23 cellular contexts compared by ENCODE assay signal in genomic region chr2:15823459-15824396, GRCh38.
"Had no signal": no experiment of that assay in that cellular context is flagged by ENCODE, and none has a peak within 500 bp of the region (broad histone marks: within the 10 kb centered on the region; RNA-seq: fewer than 3 reads in every experiment).

No MANE protein-coding gene starts in this region.

- H3K27ac ChIP-seq: coronary artery, dorsolateral prefrontal cortex, esophagus muscularis mucosa, gastrocnemius medialis, heart right ventricle, left lung, lower lobe of right lung had no signal

- H3K9me3 ChIP-seq: esophagus muscularis mucosa, gastrocnemius medialis, heart right ventricle, left lung, lower lobe of right lung, mucosa of descending colon had no signal

- H3K4me3 ChIP-seq: coronary artery, dorsolateral prefrontal cortex, esophagus muscularis mucosa, gastrocnemius medialis, heart right ventricle, left lung, lower lobe of right lung, mucosa of descending colon had no signal

- H3K36me3 ChIP-seq: esophagus muscularis mucosa, gastrocnemius medialis, heart right ventricle, left lung, lower lobe of right lung had no signal

- DNase-seq: dermis blood vessel endothelial cell; dorsolateral prefrontal cortex; effector CD4-positive, alpha-beta T cell; effector memory CD4-positive, alpha-beta T cell; foreskin melanocyte; gastrocnemius medialis; glutamatergic neuron; head of caudate nucleus; heart right ventricle; hippocampal formation; left cardiac atrium; left lung; left ventricle myocardium superior; lower lobe of right lung; mesenchymal stem cell; mucosa of descending colon; naive B cell had no signal

- H3K4me1 ChIP-seq: gastrocnemius medialis, left lung, lower lobe of right lung had no signal

- H3K27me3 ChIP-seq: dorsolateral prefrontal cortex, esophagus muscularis mucosa, gastrocnemius medialis had no signal

- ATAC-seq: gastrocnemius medialis, heart right ventricle, left cardiac atrium, left lung, left ventricle myocardium superior, lower lobe of right lung, mucosa of descending colon had no signal

- FAIRE-seq: colon, endothelial cell of umbilical vein, islet of Langerhans, keratinocyte had no signal
